ENCODE assay signal across 18 cellular contexts in the genomic region with DNA sequence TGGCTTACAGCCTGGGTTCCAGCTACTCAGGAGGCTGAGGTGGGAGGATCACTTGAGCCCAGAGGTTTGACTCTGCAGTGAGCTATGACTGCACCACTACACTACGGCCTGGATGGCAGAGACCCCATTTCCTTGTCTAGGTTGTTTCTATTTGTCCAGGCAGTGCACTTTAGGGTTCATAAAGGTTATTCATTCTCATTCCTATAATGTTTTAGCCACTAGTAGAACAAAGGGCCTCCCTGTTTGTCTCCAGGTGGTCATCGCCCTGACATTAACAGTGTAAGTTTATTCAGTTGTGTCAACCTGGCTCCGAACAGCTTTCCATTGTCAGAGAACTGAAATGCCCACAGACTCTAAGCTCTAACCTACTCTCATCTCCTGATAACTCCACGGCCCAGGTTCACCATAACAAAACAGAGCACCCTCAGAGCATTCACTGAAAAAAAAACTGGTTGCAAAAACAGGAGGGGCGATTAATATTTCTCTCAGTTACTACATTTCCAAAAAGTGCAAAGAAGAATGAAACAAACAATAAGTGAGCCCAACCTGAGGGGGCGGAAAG. TPM values are rescaled to one million over a fixed set of nuclear protein-coding genes. Genes with fewer than 3 reads are reported as not detected.
DNase-seq lines count a peak whose midpoint lies in the region; ATAC-seq, FAIRE-seq and TF ChIP-seq lines count a peak whose summit lies in the region.
"Had no signal": no experiment of that assay in that cellular context is flagged by ENCODE, and none has a peak within 500 bp of the region (broad histone marks: within the 10 kb centered on the region; RNA-seq: fewer than 3 reads in every experiment).

No MANE protein-coding gene starts in this region.

- POLR2A ChIA-PET in Panc1 (lab: Charles Lee): no interaction called here
- POLR2A ChIA-PET in HepG2 (lab: Yijun Ruan, JAX): interaction anchor here (0.6 to 1.7 kb wide), 6 partner anchors 8 to 117 kb away, joined by 3 to 24 read pairs (median 4); partner anchors contain the start of gene EXOSC8
- POLR2A ChIA-PET in activated CD4-positive, alpha-beta memory T cell treated with anti-CD3 and anti-CD28 coated beads for 36 hours (lab: Charles Lee): no interaction called here

- H3K4me1 ChIP-seq in Panc1 (ENCODE audit: control insufficient read depth, insufficient read depth, low read length) (peaks cover 4% of the 10 kb centered on the region), HepG2 (ENCODE audit: insufficient read depth, low read length) (peaks cover 79% of the 10 kb centered on the region)
- H3K4me1 ChIP-seq: BLaER1 had no signal

- peaks cover 12% of the 10 kb centered on the region for H3K27me3 Mint-ChIP-seq in activated CD4-positive, alpha-beta memory T cell treated with anti-CD3 and anti-CD28 coated beads for 36 hours

- peak overlapping the region; percentile 81 for H3K9ac ChIP-seq in HepG2 (ENCODE audit: insufficient read depth, low read depth, low read length)
- H3K9ac ChIP-seq: BLaER1 had no signal

- TF ChIP-seq EP300 in HepG2 (IDR thresholded peaks at IDR 0.05; ENCODE audit: low read depth in 2 of 2, low read length in 2 of 2) (peak; percentile 66 to 84; a peak in 3 of 4 replicates), HepG2 (CRISPR knock-in tag; IDR thresholded peaks at IDR 0.05; ENCODE audit: borderline replicate concordance) (peak; percentile 76)

- peak; percentile 48 for DNase-seq in HuH-7 (ENCODE audit: low spot score)
- no peak for DNase-seq in Panc1 (ENCODE audit: low read depth, low spot score)
- DNase-seq in HepG2 (ENCODE audit: low spot score): peak; percentile 99
- no peak for DNase-seq in sciatic nerve (ENCODE audit: low spot score)
- no peak for DNase-seq in DMS153 treated with DMSO at 0.1 percent for 48 hours (lab: John Stamatoyannopoulos, UW; ENCODE audit: unreplicated experiment)
- no peak for DNase-seq in A172 (ENCODE audit: low spot score)
- no peak for DNase-seq in activated T-cell treated with anti-CD3 and anti-CD28 coated beads, Interleukin-2, amount 50 U/mL, for 48 hours
- no peak for DNase-seq in activated CD4-positive, alpha-beta memory T cell treated with anti-CD3 and anti-CD28 coated beads for 36 hours
- DNase-seq: CD8-positive, alpha-beta memory T cell; H7; KBM-7; NCI-H1092; NCI-H1930; NCI-H2171; NCI-H510A; T-helper 1 cell had no signal

- H3K27ac ChIP-seq in Panc1 (ENCODE audit: low read length) (peak overlapping the region; percentile 51), HepG2 (ENCODE audit: extremely low read length, insufficient read depth, low read length) (peak overlapping the region; percentile 99)
- H3K27ac ChIP-seq: BLaER1, SK-N-MC had no signal

- H3K79me2 ChIP-seq in HepG2 (ENCODE audit: insufficient read depth, low read length): peaks cover 26% of the 10 kb centered on the region

- TF ChIP-seq RAD21 in HepG2 (CRISPR knock-in tag; IDR thresholded peaks at IDR 0.05): no peak

- ATAC-seq in Panc1 (peak; percentile 71; the same call in 1 of the 2 replicates), HepG2 (peak; percentile 98), sciatic nerve (peak; percentile 39)

- H3K9me3 Mint-ChIP-seq in activated CD4-positive, alpha-beta memory T cell treated with anti-CD3 and anti-CD28 coated beads for 36 hours: no peaks in the 10 kb centered on the region
- H3K9me3 Mint-ChIP-seq: CD8-positive, alpha-beta memory T cell had no signal

- H4K20me1 ChIP-seq in HepG2 (ENCODE audit: insufficient read depth, low read length): no peaks in the 10 kb centered on the region
- H4K20me1 ChIP-seq: BLaER1 had no signal

- H3K36me3 Mint-ChIP-seq in activated CD4-positive, alpha-beta memory T cell treated with anti-CD3 and anti-CD28 coated beads for 36 hours: no peaks in the 10 kb centered on the region

- no peak overlapping the region for H2AFZ ChIP-seq in HepG2 (ENCODE audit: low read length)

- FAIRE-seq in HepG2 (lab: Jason Lieb, UNC): peak; percentile 86

- H3K4me2 ChIP-seq in HepG2 (ENCODE audit: low read depth, low read length): peak overlapping the region; percentile 76
- H3K4me2 ChIP-seq: BLaER1 had no signal

- in situ Hi-C loops in Panc1 (cut with HindIII; ENCODE audit: low pct_unique_long_range_greater_than_20kb, low sequenced_read_pairs) (no loop called here), HepG2 (cut with HindIII; ENCODE audit: extremely low pct_ligation_motif_present, low pct_unique_long_range_greater_than_20kb) (loop anchor here (5.0 kb wide), 1 partner anchor 39 kb away; the partner anchor contains the start of gene SMAD9)

- CTCF ChIA-PET in Panc1 (lab: Charles Lee) (no interaction called here), HepG2 (lab: Yijun Ruan, JAX; ENCODE audit: low intra/inter-chr PET ratio, low total read pairs) (no interaction called here)
- CTCF ChIA-PET in activated CD4-positive, alpha-beta memory T cell treated with anti-CD3 and anti-CD28 coated beads for 36 hours (lab: Charles Lee): no interaction called here

- no peak overlapping the region for H3K27ac Mint-ChIP-seq in activated CD4-positive, alpha-beta memory T cell treated with anti-CD3 and anti-CD28 coated beads for 36 hours
- H3K27ac Mint-ChIP-seq: CD8-positive, alpha-beta memory T cell had no signal

- intact Hi-C loops in Panc1 (cut with micrococcal nuclease; ENCODE audit: unreplicated experiment): no loop called here
- intact Hi-C loops in HepG2 (cut with micrococcal nuclease; ENCODE audit: unreplicated experiment): loop anchor here (1.0 to 2.0 kb wide), 3 partner anchors 36 to 117 kb away; partner anchors contain the start of genes EXOSC8 and RFXAP
- intact Hi-C loops in sciatic nerve (cut with DNase I): no loop called here
- intact Hi-C loops in activated CD4-positive, alpha-beta memory T cell treated with anti-CD3 and anti-CD28 coated beads for 36 hours (cut with micrococcal nuclease): no loop called here

- H3K36me3 ChIP-seq in Panc1 (ENCODE audit: control insufficient read depth, insufficient read depth, low read length) (no peaks in the 10 kb centered on the region), HepG2 (replicated peaks in 1 of 2; ENCODE audit: control insufficient read depth in 1 of 2, insufficient read depth in 2 of 2, low read length in 2 of 2) (peaks cover 0 to 9% of the 10 kb centered on the region in 2 experiments; a peak in 2 of 5 replicates)
- H3K36me3 ChIP-seq: BLaER1 had no signal

- TF ChIP-seq POLR2A in HepG2 (IDR thresholded peaks at IDR 0.05; ENCODE audit: insufficient read depth in 1 of 2, low read depth in 2 of 2, low read length in 2 of 2): peak in 1 of 2 experiments; percentile 39; a peak in 1 of 4 replicates

- no peak for TF ChIP-seq CTCF in Panc1 (IDR thresholded peaks at IDR 0.05)
- TF ChIP-seq CTCF in HepG2 (CRISPR knock-in tag; IDR thresholded peaks at IDR 0.05): no peak

- no peak overlapping the region for H3K4me3 Mint-ChIP-seq in activated CD4-positive, alpha-beta memory T cell treated with anti-CD3 and anti-CD28 coated beads for 36 hours
- H3K4me3 Mint-ChIP-seq: CD8-positive, alpha-beta memory T cell had no signal

- no TSS peak for BruUV-seq in Panc1 (replicated peaks; lab: Mats Ljungman, UMichigan)
- no TSS peak for BruUV-seq in HepG2 (replicated peaks; lab: Mats Ljungman, UMichigan)

- H3K9me3 ChIP-seq in Panc1 (ENCODE audit: control insufficient read depth, insufficient read depth, low read depth, low read length): no peaks in the 10 kb centered on the region
- H3K9me3 ChIP-seq in HepG2 (ENCODE audit: low read length): no peaks in the 10 kb centered on the region
- H3K9me3 ChIP-seq: BLaER1 had no signal

- no peak overlapping the region for H3K4me3 ChIP-seq in Panc1 (ENCODE audit: low read depth in 2 of 2, low read length in 2 of 2)
- peak overlapping the region; percentile 34 to 55 (median 34); a peak in 5 of 6 replicates for H3K4me3 ChIP-seq in HepG2 (replicated peaks in 1 of 3; ENCODE audit: insufficient read depth in 1 of 3, low read depth in 2 of 3, low read length in 3 of 3)
- H3K4me3 ChIP-seq: BLaER1, SK-N-MC had no signal

- no peaks in the 10 kb centered on the region for H3K4me1 Mint-ChIP-seq in activated CD4-positive, alpha-beta memory T cell treated with anti-CD3 and anti-CD28 coated beads for 36 hours (ENCODE audit: low read depth)
- H3K4me1 Mint-ChIP-seq: CD8-positive, alpha-beta memory T cell had no signal

- H3K27me3 ChIP-seq in Panc1 (ENCODE audit: control insufficient read depth, insufficient read depth, low read length): no peaks in the 10 kb centered on the region
- H3K27me3 ChIP-seq in HepG2 (ENCODE audit: control insufficient read depth in 1 of 2, insufficient read depth in 2 of 2, low read length in 2 of 2): no peaks in the 10 kb centered on the region
- H3K27me3 ChIP-seq: BLaER1 had no signal

- 0% methylated on average over 6 of the region's 6 CpGs for WGBS in HepG2 (ENCODE audit: low lambda C conversion rate)

TF ChIP-seq in HepG2, 621 proteins besides CTCF, POLR2A, EP300 and RAD21 (continues in another document):
- peak; percentile 43; the same call in 1 of the 2 replicates for TF ChIP-seq SIX4 (CRISPR knock-in tag; IDR thresholded peaks at IDR 0.05)

RNA-seq across cellular contexts. Expression of gene SMAD9, which starts 37.1 kb away (rescaled TPM):
- total RNA-seq in Panc1 (2021; ENCODE audit: unreplicated experiment) (2.4 TPM), HepG2 (2016; rRNA removed; fragmentation: Illumina TruSeq; extraction: Trizol) (4.2 and 6.3 TPM in 2 replicates), sciatic nerve (30.5 TPM)
- 1.7 TPM for polyA plus RNA-seq in Panc1 (2012; ENCODE audit: insufficient read length)
- total RNA-seq in HepG2 (2016; cell fraction: cytosol; rRNA removed; fragmentation: Illumina TruSeq; extraction: Trizol; ENCODE audit: low read depth): 1.2 and 1.3 TPM in 2 replicates
- 5.1 and 5.7 TPM in 2 replicates for total RNA-seq in HepG2 (2016; cell fraction: insoluble cytoplasmic fraction; rRNA removed; fragmentation: Illumina TruSeq; extraction: Trizol)
- 3.9 and 4.0 TPM in 2 replicates for total RNA-seq in HepG2 (2016; cell fraction: membrane; rRNA removed; fragmentation: Illumina TruSeq; extraction: Trizol)
- total RNA-seq in HepG2 (2016; cell fraction: nucleus; rRNA removed; fragmentation: Illumina TruSeq; extraction: Trizol): 5.0 and 5.1 TPM in 2 replicates
- polyA plus RNA-seq in HepG2 (2011; rRNA removed): 6.0 and 7.7 TPM in 2 replicates
- polyA plus RNA-seq in HepG2 (2011; cell fraction: cytosol; rRNA removed): 3.7 and 4.0 TPM in 2 replicates
- polyA plus RNA-seq in HepG2 (2011; cell fraction: nucleus; rRNA removed): 8.9 and 13.5 TPM in 2 replicates
- polyA plus RNA-seq in HepG2 (2012): 4.5 and 5.4 TPM in 2 replicates
- polyA plus RNA-seq in HepG2 (2016; cell fraction: cytosol; fragmentation: Illumina TruSeq; extraction: Trizol; ENCODE audit: low read depth): 0.35 and 0.44 TPM in 2 replicates
- 5.0 and 5.5 TPM in 2 replicates for polyA plus RNA-seq in HepG2 (2016; cell fraction: insoluble cytoplasmic fraction; fragmentation: Illumina TruSeq; extraction: Trizol; ENCODE audit: low read depth)
- polyA plus RNA-seq in HepG2 (2016; cell fraction: membrane; fragmentation: Illumina TruSeq; extraction: Trizol; ENCODE audit: low read depth): 1.8 and 2.1 TPM in 2 replicates
- 6.4 and 7.3 TPM in 2 replicates for polyA plus RNA-seq in HepG2 (2016; cell fraction: nucleus; fragmentation: Illumina TruSeq; extraction: Trizol; ENCODE audit: insufficient read depth, low read depth)
- polyA minus RNA-seq in HepG2 (2011; rRNA and poly(A)+ RNA removed; ENCODE audit: low replicate concordance): 14.6 TPM in 1 of 2 replicates, not detected in the other
- 8.3 and 8.5 TPM in 2 replicates for polyA minus RNA-seq in HepG2 (2011; cell fraction: cytosol; rRNA and poly(A)+ RNA removed)
- 9.7 and 10.6 TPM in 2 replicates for polyA minus RNA-seq in HepG2 (2011; cell fraction: nucleus; rRNA and poly(A)+ RNA removed)
- 2.1 and 5.2 TPM in 2 replicates for total RNA-seq in A172 (2014; rRNA removed; shearing (Covaris generic))
- not detected for total RNA-seq in activated CD4-positive, alpha-beta memory T cell treated with anti-CD3 and anti-CD28 coated beads for 36 hours
- total RNA-seq: CD8-positive, alpha-beta memory T cell had no signal
- polyA plus RNA-seq: CD8-positive, alpha-beta memory T cell had no signal

Comparison
In these comparisons a context has a peak if more than half of its experiments do, and no peak if none do; other contexts are left out.
1. DNase-seq: peak in HuH-7 (single experiment) and HepG2 (single experiment); none in Panc1 (single experiment), sciatic nerve (single experiment), DMS153 treated with DMSO at 0.1 percent for 48 hours (single experiment), A172 (single experiment), activated T-cell treated with anti-CD3 and anti-CD28 coated beads, Interleukin-2, amount 50 U/mL, for 48 hours (0 of 2) and activated CD4-positive, alpha-beta memory T cell treated with anti-CD3 and anti-CD28 coated beads for 36 hours (single experiment).
2. ATAC-seq: peak in every context shown above with its lines; median percentile 98 in HepG2; 71 in Panc1; 39 in sciatic nerve.
3. H3K4me3 ChIP-seq: peak in HepG2 (3 of 3); none in Panc1 (0 of 2).